In genomic region chr14:77979666-77980351, GRCh38 we compare ENCODE assay signal across 15 cellular contexts.
DNase-seq lines count a peak whose midpoint lies in the region; ATAC-seq, FAIRE-seq and TF ChIP-seq lines count a peak whose summit lies in the region.
"Had no signal": no experiment of that assay in that cellular context is flagged by ENCODE, and none has a peak within 500 bp of the region (broad histone marks: within the 10 kb centered on the region; RNA-seq: fewer than 3 reads in every experiment).

No MANE protein-coding gene starts in this region.

- intact Hi-C loops in activated T-helper 1 cell treated with anti-CD3 and anti-CD28 coated beads, Interleukin-12 subunit alpha, Interleukin-12 subunit beta, Interleukin-2, Interleukin-4 antibody, amounts not matched to agents 30 ng/mL and 10 ng/mL and 1 ng/mL, durations not matched to agents 14 hours and 24 hours and 36 hours (cut with micrococcal nuclease), result no loop called here

- peaks cover 30 to 71% (median 67%) of the 10 kb centered on the region in 10 experiments for H3K4me1 ChIP-seq in BLaER1 treated with 17β-estradiol and CSF1 and Interleukin-3, amounts not matched to agents 10 nM and 100 nM

- H3K36me3 Mint-ChIP-seq in activated T-helper 1 cell treated with anti-CD3 and anti-CD28 coated beads, Interleukin-12 subunit alpha, Interleukin-12 subunit beta, Interleukin-2, Interleukin-4 antibody, amounts not matched to agents 30 ng/mL and 10 ng/mL and 1 ng/mL, durations not matched to agents 14 hours and 24 hours and 36 hours (ENCODE audit: low read depth), result no peaks in the 10 kb centered on the region
- no peaks in the 10 kb centered on the region for H3K36me3 Mint-ChIP-seq in activated T-helper 17 cell treated with anti-CD3 and anti-CD28 coated beads, Interleukin-2, amount 50 U/mL, for 72 hours (ENCODE audit: low read depth)
- H3K36me3 Mint-ChIP-seq in activated CD4-positive, alpha-beta memory T cell treated with anti-CD3 and anti-CD28 coated beads, Interleukin-2, amount 10 ng/mL, durations not matched to agents 7 days and 5 days (ENCODE audit: low read depth), result no peaks in the 10 kb centered on the region

- H3K4me2 ChIP-seq in BLaER1 treated with 17β-estradiol and CSF1 and Interleukin-3, amounts not matched to agents 10 nM and 100 nM, result peak overlapping the region; percentile 82 to 99 (median 92)

- POLR2A ChIA-PET in activated CD4-positive, alpha-beta memory T cell treated with anti-CD3 and anti-CD28 coated beads, Interleukin-2, amount 10 ng/mL, durations not matched to agents 7 days and 5 days (lab: Charles Lee), result no interaction called here

- H3K27ac ChIP-seq in BLaER1 treated with 17β-estradiol and CSF1 and Interleukin-3, amounts not matched to agents 10 nM and 100 nM, result peak overlapping the region in 5 of 11 experiments; percentile 11 to 53 (median 35); a peak in 5 of 22 replicates
- H3K27ac ChIP-seq: epithelial cell of prostate, HL-60 had no signal

- no peaks in the 10 kb centered on the region for H3K36me3 ChIP-seq in BLaER1 treated with 17β-estradiol and CSF1 and Interleukin-3, amounts not matched to agents 10 nM and 100 nM

- no peak for ATAC-seq in activated T-helper 17 cell treated with anti-CD3 and anti-CD28 coated beads, Interleukin-2, amount 50 U/mL, for 72 hours (replicated peaks)

- H3K9ac ChIP-seq in BLaER1 treated with 17β-estradiol and CSF1 and Interleukin-3, amounts not matched to agents 10 nM and 100 nM, result peak overlapping the region in 6 of 11 experiments; percentile 12 to 67 (median 52); a peak in 9 of 22 replicates

- H3K4me3 Mint-ChIP-seq in activated T-helper 1 cell treated with anti-CD3 and anti-CD28 coated beads, Interleukin-12 subunit alpha, Interleukin-12 subunit beta, Interleukin-2, Interleukin-4 antibody, amounts not matched to agents 30 ng/mL and 10 ng/mL and 1 ng/mL, durations not matched to agents 14 hours and 24 hours and 36 hours, result peak overlapping the region; percentile 13
- no peak overlapping the region for H3K4me3 Mint-ChIP-seq in activated T-helper 17 cell treated with anti-CD3 and anti-CD28 coated beads, Interleukin-2, amount 50 U/mL, for 72 hours
- H3K4me3 Mint-ChIP-seq in activated CD4-positive, alpha-beta memory T cell treated with anti-CD3 and anti-CD28 coated beads, Interleukin-2, amount 10 ng/mL, durations not matched to agents 7 days and 5 days, result no peak overlapping the region

- H3K4me1 Mint-ChIP-seq in activated T-helper 1 cell treated with anti-CD3 and anti-CD28 coated beads, Interleukin-12 subunit alpha, Interleukin-12 subunit beta, Interleukin-2, Interleukin-4 antibody, amounts not matched to agents 30 ng/mL and 10 ng/mL and 1 ng/mL, durations not matched to agents 14 hours and 24 hours and 36 hours (ENCODE audit: low read depth), result peaks cover 13% of the 10 kb centered on the region
- H3K4me1 Mint-ChIP-seq in activated T-helper 17 cell treated with anti-CD3 and anti-CD28 coated beads, Interleukin-2, amount 50 U/mL, for 72 hours, result no peaks in the 10 kb centered on the region
- peaks cover 5% of the 10 kb centered on the region for H3K4me1 Mint-ChIP-seq in activated CD4-positive, alpha-beta memory T cell treated with anti-CD3 and anti-CD28 coated beads, Interleukin-2, amount 10 ng/mL, durations not matched to agents 7 days and 5 days

- no peak for TF ChIP-seq POLR2A in H54 (IDR thresholded peaks at IDR 0.05; ENCODE audit: low read depth, low read length)

- 0 out of 22 replicates have a peak, but pooled peaks cover 0 to 4% (median 0%) of the 10 kb centered on the region in 11 experiments for H4K20me1 ChIP-seq in BLaER1 treated with 17β-estradiol and CSF1 and Interleukin-3, amounts not matched to agents 10 nM and 100 nM

- H3K27me3 ChIP-seq in BLaER1 treated with 17β-estradiol and CSF1 and Interleukin-3, amounts not matched to agents 10 nM and 100 nM, result peaks cover 0 to 24% (median 0%) of the 10 kb centered on the region in 11 experiments; a peak in 4 of 22 replicates

- peak overlapping the region in 8 of 10 experiments; percentile 34 to 70 (median 50); a peak in 16 of 20 replicates for H3K4me3 ChIP-seq in BLaER1 treated with 17β-estradiol and CSF1 and Interleukin-3, amounts not matched to agents 10 nM and 100 nM
- H3K4me3 ChIP-seq: lung had no signal

- no peaks in the 10 kb centered on the region for H3K9me3 ChIP-seq in BLaER1 treated with 17β-estradiol and CSF1 and Interleukin-3, amounts not matched to agents 10 nM and 100 nM (replicated peaks in 1 of 11)

- DNase-seq in H4 (ENCODE audit: low spot score), result peak; percentile 45
- no peak for DNase-seq in activated T-helper 1 cell treated with anti-CD3 and anti-CD28 coated beads, Interleukin-12 subunit alpha, Interleukin-12 subunit beta, Interleukin-2, Interleukin-4 antibody, amounts not matched to agents 30 ng/mL and 10 ng/mL and 1 ng/mL, durations not matched to agents 14 hours and 24 hours and 36 hours (ENCODE audit: low spot score)
- peak; percentile 6 for DNase-seq in myocyte (ENCODE audit: low read depth)
- no peak for DNase-seq in NCI-H748 treated with DMSO at 0.1 percent for 48 hours (lab: John Stamatoyannopoulos, UW)
- no peak for DNase-seq in H54 (ENCODE audit: insufficient read length, low spot score)
- DNase-seq in activated CD4-positive, alpha-beta memory T cell treated with anti-CD3 and anti-CD28 coated beads, Interleukin-2, amount 10 ng/mL, durations not matched to agents 7 days and 5 days, result no peak
- DNase-seq: activated effector memory CD4-positive, alpha-beta T cell treated with anti-CD3 and anti-CD28 coated beads, Interleukin-2, amount 50 U/mL, for 16 hours; NCI-H446; stimulated activated CD4-positive, alpha-beta T cell treated with anti-CD3 and anti-CD28 coated beads, Interleukin-1b, Interleukin-23, amount 100 ng/mL, for 48 hours; T1000 had no signal

- peaks cover 13% of the 10 kb centered on the region for H3K27me3 Mint-ChIP-seq in activated T-helper 1 cell treated with anti-CD3 and anti-CD28 coated beads, Interleukin-12 subunit alpha, Interleukin-12 subunit beta, Interleukin-2, Interleukin-4 antibody, amounts not matched to agents 30 ng/mL and 10 ng/mL and 1 ng/mL, durations not matched to agents 14 hours and 24 hours and 36 hours (ENCODE audit: insufficient read depth)
- H3K27me3 Mint-ChIP-seq in activated T-helper 17 cell treated with anti-CD3 and anti-CD28 coated beads, Interleukin-2, amount 50 U/mL, for 72 hours, result peaks cover 28% of the 10 kb centered on the region
- peaks cover 47% of the 10 kb centered on the region for H3K27me3 Mint-ChIP-seq in activated CD4-positive, alpha-beta memory T cell treated with anti-CD3 and anti-CD28 coated beads, Interleukin-2, amount 10 ng/mL, durations not matched to agents 7 days and 5 days

- H3K27ac Mint-ChIP-seq in activated T-helper 1 cell treated with anti-CD3 and anti-CD28 coated beads, Interleukin-12 subunit alpha, Interleukin-12 subunit beta, Interleukin-2, Interleukin-4 antibody, amounts not matched to agents 30 ng/mL and 10 ng/mL and 1 ng/mL, durations not matched to agents 14 hours and 24 hours and 36 hours, result no peak overlapping the region
- H3K27ac Mint-ChIP-seq in activated T-helper 17 cell treated with anti-CD3 and anti-CD28 coated beads, Interleukin-2, amount 50 U/mL, for 72 hours, result no peak overlapping the region
- no peak overlapping the region for H3K27ac Mint-ChIP-seq in activated CD4-positive, alpha-beta memory T cell treated with anti-CD3 and anti-CD28 coated beads, Interleukin-2, amount 10 ng/mL, durations not matched to agents 7 days and 5 days

- FAIRE-seq in H54 (lab: Jason Lieb, UNC), result no peak

- CTCF ChIA-PET in activated CD4-positive, alpha-beta memory T cell treated with anti-CD3 and anti-CD28 coated beads, Interleukin-2, amount 10 ng/mL, durations not matched to agents 7 days and 5 days (lab: Charles Lee), result no interaction called here

- no peaks in the 10 kb centered on the region for H3K9me3 Mint-ChIP-seq in activated T-helper 1 cell treated with anti-CD3 and anti-CD28 coated beads, Interleukin-12 subunit alpha, Interleukin-12 subunit beta, Interleukin-2, Interleukin-4 antibody, amounts not matched to agents 30 ng/mL and 10 ng/mL and 1 ng/mL, durations not matched to agents 14 hours and 24 hours and 36 hours
- no peaks in the 10 kb centered on the region for H3K9me3 Mint-ChIP-seq in activated T-helper 17 cell treated with anti-CD3 and anti-CD28 coated beads, Interleukin-2, amount 50 U/mL, for 72 hours
- H3K9me3 Mint-ChIP-seq in activated CD4-positive, alpha-beta memory T cell treated with anti-CD3 and anti-CD28 coated beads, Interleukin-2, amount 10 ng/mL, durations not matched to agents 7 days and 5 days, result no peaks in the 10 kb centered on the region

Comparison
In these comparisons a context has a peak if more than half of its experiments do, and no peak if none do; other contexts are left out.
1. DNase-seq: peak in H4 (single experiment) and myocyte (single experiment); none in activated T-helper 1 cell treated with anti-CD3 and anti-CD28 coated beads, Interleukin-12 subunit alpha, Interleukin-12 subunit beta, Interleukin-2, Interleukin-4 antibody, amounts not matched to agents 30 ng/mL and 10 ng/mL and 1 ng/mL, durations not matched to agents 14 hours and 24 hours and 36 hours (single experiment), NCI-H748 treated with DMSO at 0.1 percent for 48 hours (single experiment), H54 (single experiment) and activated CD4-positive, alpha-beta memory T cell treated with anti-CD3 and anti-CD28 coated beads, Interleukin-2, amount 10 ng/mL, durations not matched to agents 7 days and 5 days (single experiment).